Comparison of ENCODE assay signal across 8 cellular contexts in the genomic region with DNA sequence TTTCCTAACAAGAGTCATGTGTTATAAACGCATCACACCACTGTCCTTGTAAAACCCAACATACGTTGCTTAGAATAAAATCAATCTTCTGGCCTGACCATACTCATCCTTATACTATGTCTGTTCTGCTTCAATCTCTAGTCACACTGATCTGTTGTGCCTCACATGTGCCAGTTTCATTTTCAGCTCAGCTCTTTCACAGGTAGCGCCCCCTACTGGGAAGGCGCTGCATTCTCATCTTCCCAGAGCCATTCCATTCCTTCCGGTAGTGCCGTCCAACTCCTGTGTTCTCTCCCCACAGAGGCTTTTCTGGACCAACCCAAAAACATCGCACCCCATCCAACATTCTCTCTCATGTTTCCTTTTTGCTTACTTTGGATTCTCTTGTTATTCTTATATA. TPM values are rescaled to one million over a fixed set of nuclear protein-coding genes. Genes with fewer than 3 reads are reported as not detected.
A peak's percentile ranks its signal among the peaks of the same experiment; 100 is the strongest.
DNase-seq lines count a peak whose midpoint lies in the region; ATAC-seq and TF ChIP-seq lines count a peak whose summit lies in the region.

No MANE protein-coding gene starts in this region.

- peak; percentile 28 for DNase-seq in GM13976 (ENCODE audit: low spot score)
- peak; percentile 38 for DNase-seq in HEK293T (ENCODE audit: extremely low spot score)
- DNase-seq in OCI-M1 (lab: John Stamatoyannopoulos, UW): peak; percentile 37
- peak; percentile 35 for DNase-seq in activated gamma-delta T cell treated with anti-CD3 and anti-CD28 coated beads, Interleukin-2, amount 50 U/mL, for 16 hours (ENCODE audit: low read depth)
- no peak for DNase-seq in left lobe of liver (ENCODE audit: low spot score)
- peak; percentile 14 to 28 for DNase-seq in stimulated activated CD8-positive, alpha-beta memory T cell treated with anti-CD3 and anti-CD28 coated beads, Interleukin-7, amount 100 ng/mL, for 1 hour (ENCODE audit: low read depth in 2 of 2)
- DNase-seq in NCI-H1105 treated with DMSO at 0.1 percent for 48 hours (lab: John Stamatoyannopoulos, UW): no peak
- no peak for DNase-seq in NCI-H2196 treated with DMSO at 0.1 percent for 48 hours (lab: John Stamatoyannopoulos, UW; ENCODE audit: unreplicated experiment)

- POLR2A ChIA-PET in HEK293T (lab: Yijun Ruan, JAX): no interaction called here

- ATAC-seq in left lobe of liver: peak; percentile 70

- peak; percentile 83 for TF ChIP-seq CTCF in GM13976 (IDR thresholded peaks at IDR 0.05; ENCODE audit: borderline replicate concordance, control extremely low read depth, extremely low read depth, insufficient read depth, missing control alignments)

- CTCF ChIA-PET in HEK293T (lab: Yijun Ruan, JAX): no interaction called here

- in situ Hi-C loops in GM13976 (cut with MboI; ENCODE audit: low sequenced_read_pairs, unreplicated experiment): no loop called here

TF ChIP-seq in HEK293T, 16 proteins besides CTCF, POLR2A, EP300 and RAD21:
- TF ChIP-seq SP1 (IDR thresholded peaks at IDR 0.05) (no peak), ARNT (IDR thresholded peaks at IDR 0.05) (no peak), TARDBP (IDR thresholded peaks at IDR 0.05) (no peak), BHLHE40 (IDR thresholded peaks at IDR 0.05; ENCODE audit: borderline replicate concordance) (no peak), NFRKB (IDR thresholded peaks at IDR 0.05) (no peak), HDGF (IDR thresholded peaks at IDR 0.05; ENCODE audit: borderline replicate concordance) (no peak), CTBP1 (IDR thresholded peaks at IDR 0.05; ENCODE audit: borderline replicate concordance) (no peak), FOXK2 (IDR thresholded peaks at IDR 0.05) (no peak), FOXM1 (IDR thresholded peaks at IDR 0.05; ENCODE audit: borderline replicate concordance) (no peak), FOXA1 (IDR thresholded peaks at IDR 0.05) (no peak), ELF4 (IDR thresholded peaks at IDR 0.05) (no peak)

RNA-seq across cellular contexts. Expression of a gene that starts 22.2 kb away (rescaled TPM):
- not detected for total RNA-seq in left lobe of liver

RNA-seq across cellular contexts. Expression of a gene that starts 32.4 kb away (rescaled TPM):
- 16.4 TPM for total RNA-seq in left lobe of liver

RNA-seq across cellular contexts. Expression of a gene that starts 34.1 kb away (rescaled TPM):
- 5.4 TPM for total RNA-seq in left lobe of liver

RNA-seq across cellular contexts. Expression of a gene that starts 44.3 kb away (rescaled TPM):
- total RNA-seq in left lobe of liver: 3.9 TPM

Comparison
In these comparisons a context has a peak if more than half of its experiments do, and no peak if none do; other contexts are left out.
1. DNase-seq: peak in GM13976 (single experiment), HEK293T (single experiment), OCI-M1 (single experiment), activated gamma-delta T cell treated with anti-CD3 and anti-CD28 coated beads, Interleukin-2, amount 50 U/mL, for 16 hours (single experiment) and stimulated activated CD8-positive, alpha-beta memory T cell treated with anti-CD3 and anti-CD28 coated beads, Interleukin-7, amount 100 ng/mL, for 1 hour (2 of 2); none in left lobe of liver (single experiment), NCI-H1105 treated with DMSO at 0.1 percent for 48 hours (single experiment) and NCI-H2196 treated with DMSO at 0.1 percent for 48 hours (single experiment).